In genomic region chr15:68019814-68020525, GRCh38 we compare ENCODE assay signal across 28 cellular contexts.
"Had no signal": no experiment of that assay in that cellular context is flagged by ENCODE, and none has a peak within 500 bp of the region (broad histone marks: within the 10 kb centered on the region; RNA-seq: fewer than 3 reads in every experiment).

No MANE protein-coding gene starts in this region.

- H3K9me3 ChIP-seq: ascending aorta, heart left ventricle, left lung, ovary, testis, transverse colon, vagina had no signal

- DNase-seq: activated CD4-positive, alpha-beta T cell treated with anti-CD3 and anti-CD28 coated beads for 4 hours; activated CD4-positive, alpha-beta T cell treated with anti-CD3 and anti-CD28 coated beads, Interleukin-2, amount 50 U/mL, for 48 hours; activated CD8-positive, alpha-beta memory T cell treated with anti-CD3 and anti-CD28 coated beads, Interleukin-2, amount 50 U/mL, for 4 hours; activated gamma-delta T cell; activated naive CD4-positive, alpha-beta T cell treated with anti-CD3 and anti-CD28 coated beads, Interleukin-2, amount 10 ng/mL, durations not matched to agents 7 days and 5 days; activated naive CD8-positive, alpha-beta T cell treated with anti-CD3 and anti-CD28 coated beads, Interleukin-2, amount 10 ng/mL, durations not matched to agents 7 days and 5 days; activated T-cell treated with anti-CD3 and anti-CD28 coated beads, Interleukin-2, amount 50 U/mL, for 1 hour; caudate nucleus; endodermal cell; foreskin fibroblast; heart left ventricle; kidney glomerular epithelial cell; left lung; naive thymus-derived CD4-positive, alpha-beta T cell; ovary; stimulated activated CD4-positive, alpha-beta T cell treated with anti-CD3 and anti-CD28 coated beads, Interleukin-12 subunit alpha, Interleukin-12 subunit beta, amount 100 ng/mL, for 4 hours; stimulated activated CD4-positive, alpha-beta T cell treated with anti-CD3 and anti-CD28 coated beads, Interleukin-4, amount 100 ng/mL, for 1 hour; stimulated activated naive CD8-positive, alpha-beta T cell treated with anti-CD3 and anti-CD28 coated beads, Interleukin-15, Interleukin-2, amounts not matched to agents 100 U/mL and 50 U/mL, for 24 hours; testis; transverse colon had no signal

- ATAC-seq: esophagus mucosa; heart left ventricle; left lung; naive thymus-derived CD4-positive, alpha-beta T cell; sciatic nerve; stimulated activated naive CD8-positive, alpha-beta T cell treated with anti-CD3 and anti-CD28 coated beads, Interleukin-15, Interleukin-2, amounts not matched to agents 100 U/mL and 50 U/mL, for 24 hours had no signal

- H3K27me3 Mint-ChIP-seq: progenitor cell of endocrine pancreas had no signal

- H3K4me1 Mint-ChIP-seq: activated naive CD4-positive, alpha-beta T cell treated with anti-CD3 and anti-CD28 coated beads, Interleukin-2, amount 10 ng/mL, durations not matched to agents 7 days and 5 days; activated naive CD8-positive, alpha-beta T cell treated with anti-CD3 and anti-CD28 coated beads, Interleukin-2, amount 10 ng/mL, durations not matched to agents 7 days and 5 days; brain; endodermal cell had no signal

- H3K4me3 Mint-ChIP-seq: activated naive CD4-positive, alpha-beta T cell treated with anti-CD3 and anti-CD28 coated beads, Interleukin-2, amount 10 ng/mL, durations not matched to agents 7 days and 5 days; activated naive CD8-positive, alpha-beta T cell treated with anti-CD3 and anti-CD28 coated beads, Interleukin-2, amount 10 ng/mL, durations not matched to agents 7 days and 5 days; brain; endodermal cell; naive thymus-derived CD4-positive, alpha-beta T cell had no signal

- H3K36me3 Mint-ChIP-seq: activated naive CD4-positive, alpha-beta T cell treated with anti-CD3 and anti-CD28 coated beads, Interleukin-2, amount 10 ng/mL, durations not matched to agents 7 days and 5 days; activated naive CD8-positive, alpha-beta T cell treated with anti-CD3 and anti-CD28 coated beads, Interleukin-2, amount 10 ng/mL, durations not matched to agents 7 days and 5 days; brain; naive thymus-derived CD4-positive, alpha-beta T cell had no signal

- H3K9me3 Mint-ChIP-seq: activated naive CD4-positive, alpha-beta T cell treated with anti-CD3 and anti-CD28 coated beads, Interleukin-2, amount 10 ng/mL, durations not matched to agents 7 days and 5 days; activated naive CD8-positive, alpha-beta T cell treated with anti-CD3 and anti-CD28 coated beads, Interleukin-2, amount 10 ng/mL, durations not matched to agents 7 days and 5 days; endodermal cell had no signal

- H3K36me3 ChIP-seq: ascending aorta, heart left ventricle, left lung, ovary, transverse colon, vagina had no signal

- H3K27me3 ChIP-seq: ascending aorta, heart left ventricle, left lung, ovary, testis, transverse colon, vagina had no signal

- H3K4me3 ChIP-seq: ascending aorta, heart left ventricle, left lung, lung, ovary, skin epidermis, testis, transverse colon, vagina had no signal

- H3K4me1 ChIP-seq: ascending aorta, transverse colon, vagina had no signal

- H3K27ac ChIP-seq: ascending aorta, heart left ventricle, left lung, ovary, skin epidermis, testis, transverse colon, vagina had no signal

- H3K27ac Mint-ChIP-seq: activated naive CD4-positive, alpha-beta T cell treated with anti-CD3 and anti-CD28 coated beads, Interleukin-2, amount 10 ng/mL, durations not matched to agents 7 days and 5 days; activated naive CD8-positive, alpha-beta T cell treated with anti-CD3 and anti-CD28 coated beads, Interleukin-2, amount 10 ng/mL, durations not matched to agents 7 days and 5 days; brain; endodermal cell; progenitor cell of endocrine pancreas had no signal
